ENCODE assay signal across 8 cellular contexts in the genomic region with DNA sequence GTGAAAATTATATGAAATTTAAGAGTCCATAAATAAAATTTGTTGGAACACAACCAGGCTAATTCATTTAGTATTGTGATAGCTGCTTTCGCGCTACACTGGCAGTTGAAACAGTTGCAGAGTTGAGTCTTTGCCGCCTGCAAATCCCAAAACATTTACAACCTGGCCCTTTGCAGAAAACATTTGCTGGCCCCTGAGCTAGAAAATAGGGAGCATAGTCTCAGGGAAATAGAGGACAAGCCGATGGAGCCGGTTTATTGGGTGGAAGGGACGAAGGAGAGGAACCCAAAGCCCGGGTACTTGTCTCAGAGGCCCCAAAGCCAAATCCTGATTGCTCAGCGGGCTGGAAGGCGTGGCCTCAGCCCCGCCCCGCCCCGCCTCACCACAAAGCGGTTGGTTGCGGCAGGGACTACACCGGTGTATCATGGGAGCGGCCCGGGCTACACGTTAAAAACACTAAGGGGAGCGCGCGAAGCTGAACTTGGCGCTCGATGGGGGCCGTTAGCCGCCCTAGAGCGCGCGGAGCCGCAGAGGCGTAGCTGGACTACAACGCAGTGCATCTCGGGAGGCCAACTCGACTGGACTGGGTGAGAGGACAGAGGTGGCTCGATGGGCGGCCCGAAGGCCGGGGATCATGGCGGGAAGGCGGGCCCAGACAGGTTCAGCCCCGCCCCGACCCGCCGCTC. TPM values are rescaled to one million over a fixed set of nuclear protein-coding genes. Genes with fewer than 3 reads are reported as not detected.
DNase-seq lines count a peak whose midpoint lies in the region; ATAC-seq, FAIRE-seq and TF ChIP-seq lines count a peak whose summit lies in the region.

No MANE protein-coding gene starts in this region.

- intact Hi-C loops in kidney (cut with DNase I): no loop called here

- peak overlapping the region; percentile 71 to 93 for H3K27ac ChIP-seq in kidney (ENCODE audit: low read depth in 2 of 2, low read length in 2 of 2)

- ATAC-seq in GM19043 (IDR thresholded peaks at IDR 0.05; ENCODE audit: low read depth, unreplicated experiment): peak; percentile 79
- ATAC-seq in HG03354 (IDR thresholded peaks at IDR 0.05; ENCODE audit: poor library complexity, severe bottlenecking, unreplicated experiment): peak; percentile 85
- peak; percentile 93 to 94 for ATAC-seq in activated CD4-positive, CD25-positive, alpha-beta regulatory T cell treated with anti-CD3 and anti-CD28 coated beads, Interleukin-2, amount 50 U/mL, for 24 hours

- peaks cover 0 to 3% of the 10 kb centered on the region in 2 donors for H3K4me1 ChIP-seq in kidney (ENCODE audit: control insufficient read depth in 1 of 2, insufficient read depth in 1 of 2, low read depth in 1 of 2, low read length in 2 of 2)

- peak overlapping the region; percentile 30 to 73 for H3K4me3 ChIP-seq in kidney (ENCODE audit: low read length in 2 of 2)

- TF ChIP-seq CTCF in kidney (IDR thresholded peaks at IDR 0.05; ENCODE audit: borderline replicate concordance, extremely low read depth, insufficient read depth): no peak

- FAIRE-seq in kidney (lab: Jason Lieb, UNC): no peak

- H3K9me3 ChIP-seq in kidney (ENCODE audit: control insufficient read depth in 1 of 2, low read length in 2 of 2): no peaks in the 10 kb centered on the region

- peak; percentile 95 for DNase-seq in AG20443 (ENCODE audit: low spot score)
- DNase-seq in NCI-H446 (lab: John Stamatoyannopoulos, UW): peak; percentile 94 to 99
- DNase-seq in cerebellar nuclear complex (lab: John Stamatoyannopoulos, UW): peak; percentile 40 to 71
- DNase-seq in kidney: peak; percentile 96
- DNase-seq in stimulated activated CD4-positive, alpha-beta T cell treated with anti-CD3 and anti-CD28 coated beads, Interleukin-15, amount 100 ng/mL, for 1 hour (ENCODE audit: low read depth in 1 of 2, low spot score in 1 of 2): peak; percentile 71 to 75

- H3K9ac ChIP-seq in kidney (ENCODE audit: low read length in 2 of 2): peak overlapping the region in 1 of 2 donors; percentile 61

- H3K36me3 ChIP-seq in kidney (ENCODE audit: control insufficient read depth in 1 of 2, insufficient read depth in 2 of 2, low read length in 2 of 2): peaks cover 3 to 12% of the 10 kb centered on the region in 2 donors

RNA-seq across cellular contexts. Expression of a gene that starts 0.3 kb away (rescaled TPM):
- total RNA-seq in kidney: 6.8 TPM
- 13.4 TPM for polyA plus RNA-seq in kidney (ENCODE audit: insufficient read depth, low read depth, low replicate concordance)

RNA-seq across cellular contexts. Expression of a gene that starts 13.4 kb away (rescaled TPM):
- 29.6 TPM for total RNA-seq in kidney
- 27.7 TPM for polyA plus RNA-seq in kidney (ENCODE audit: insufficient read depth, low read depth, low replicate concordance)

RNA-seq across cellular contexts. Expression of a gene that starts 17.7 kb away (rescaled TPM):
- 9.4 TPM for total RNA-seq in kidney
- 17.1 TPM for polyA plus RNA-seq in kidney (ENCODE audit: insufficient read depth, low read depth, low replicate concordance)

RNA-seq across cellular contexts. Expression of a gene that starts 26.7 kb away (rescaled TPM):
- 91.6 TPM for total RNA-seq in kidney
- 284 TPM for polyA plus RNA-seq in kidney (ENCODE audit: insufficient read depth, low read depth, low replicate concordance)

RNA-seq across cellular contexts. Expression of a gene that starts 43.2 kb away (rescaled TPM):
- 1.4 TPM for total RNA-seq in kidney
- polyA plus RNA-seq in kidney (ENCODE audit: insufficient read depth, low read depth, low replicate concordance): 0.43 TPM

Comparison
In these comparisons a context has a peak if more than half of its experiments do, and no peak if none do; other contexts are left out.
1. Peak in every context shown above with its lines: DNase-seq, ATAC-seq, H3K4me3 ChIP-seq and H3K27ac ChIP-seq.